In genomic region chr10:87847550-87847949, GRCh38 we compare ENCODE assay signal across 23 cellular contexts. TPM values are rescaled to one million over a fixed set of nuclear protein-coding genes. Genes with fewer than 3 reads are reported as not detected.
DNase-seq lines count a peak whose midpoint lies in the region; ATAC-seq, FAIRE-seq and TF ChIP-seq lines count a peak whose summit lies in the region.
"Had no signal": no experiment of that assay in that cellular context is flagged by ENCODE, and none has a peak within 500 bp of the region (broad histone marks: within the 10 kb centered on the region; RNA-seq: fewer than 3 reads in every experiment).

No MANE protein-coding gene starts in this region.

- H4K20me1 ChIP-seq in GM23248 (ENCODE audit: insufficient read depth) (no peaks in the 10 kb centered on the region), GM12878 (ENCODE audit: control insufficient read depth, insufficient read depth) (no peaks in the 10 kb centered on the region)

- peak; percentile 15 to 31 for DNase-seq in AML-193 (lab: John Stamatoyannopoulos, UW)
- peak; percentile 79 for DNase-seq in GM23248
- DNase-seq in GM12878 (ENCODE audit: low read depth, low spot score) = no peak
- peak; percentile 42 for DNase-seq in iris pigment epithelial cell (ENCODE audit: low read depth)
- no peak for DNase-seq in OCI-M2 (lab: John Stamatoyannopoulos, UW; ENCODE audit: unreplicated experiment)
- DNase-seq in esophagus muscularis mucosa (ENCODE audit: extremely low spot score) = no peak
- DNase-seq: CD4-positive, CD25-positive, alpha-beta regulatory T cell; HFFc6; NCI-H1105; NCI-H146; NCI-H2029 treated with DMSO at 0.1 percent for 48 hours; NCI-H226; NCI-H510A treated with DMSO at 0.1 percent for 48 hours; NCI-H774; NK-92 treated with Interleukin-12 subunit alpha and Interleukin-12 subunit beta, amount 100 ng/mL, for 24 hours; Right ventricle myocardium superior had no signal

- H3K27me3 ChIP-seq in GM23248 (replicated peaks; ENCODE audit: insufficient read depth) (no peaks in the 10 kb centered on the region), GM12878 (replicated peaks in 1 of 2; ENCODE audit: control insufficient read depth in 2 of 2, insufficient read depth in 2 of 2, low read length in 1 of 2) (no peaks in the 10 kb centered on the region), esophagus muscularis mucosa (no peaks in the 10 kb centered on the region)

- H3K36me3 ChIP-seq in GM23248 (ENCODE audit: low read depth) (no peaks in the 10 kb centered on the region), GM12878 (ENCODE audit: control insufficient read depth in 2 of 2, insufficient read depth in 2 of 2, low read length in 1 of 2) (no peaks in the 10 kb centered on the region), esophagus muscularis mucosa (no peaks in the 10 kb centered on the region)

- H3K4me1 ChIP-seq in GM23248 (ENCODE audit: insufficient read depth) (peaks cover 22% of the 10 kb centered on the region), GM12878 (ENCODE audit: control insufficient read depth, insufficient read depth, low read length) (peaks cover 3% of the 10 kb centered on the region), esophagus muscularis mucosa (peaks cover 0 to 8% (median 3%) of the 10 kb centered on the region in 4 donors)

- H3K9ac ChIP-seq in GM23248 (no peak overlapping the region), GM12878 (ENCODE audit: control insufficient read depth, insufficient read depth, low read length) (no peak overlapping the region)
- H3K9ac ChIP-seq: KMS-11 had no signal

- BruUV-seq in GM12878 (replicated peaks; lab: Mats Ljungman, UMichigan) = no TSS peak

- TF ChIP-seq EP300 in GM12878 (IDR thresholded peaks at IDR 0.05; ENCODE audit: borderline replicate concordance in 1 of 2, control insufficient read depth in 1 of 2, low read depth in 2 of 2, low read length in 2 of 2) = no peak
- no peak for TF ChIP-seq EP300 in esophagus muscularis mucosa (IDR thresholded peaks at IDR 0.05)

- intact Hi-C loops in GM12878 (cut with micrococcal nuclease; ENCODE audit: unreplicated experiment) = no loop called here
- intact Hi-C loops in esophagus muscularis mucosa (cut with DNase I) = no loop called here

- TF ChIP-seq RAD21 in GM12878 (IDR thresholded peaks at IDR 0.05; ENCODE audit: insufficient read depth, low read depth, low read length) = no peak

- SMC1A ChIA-PET in GM12878 (lab: Charles Lee; ENCODE audit: uncharacterized antibody, unreplicated experiment) = interaction anchor here (0.7 to 1.1 kb wide), 2 partner anchors 11 to 1373 kb away, joined by 3 to 4 read pairs; no protein-coding TSS in a partner anchor

- H3K27ac ChIP-seq in GM23248 (no peak overlapping the region), GM12878 (ENCODE audit: control insufficient read depth, insufficient read depth) (no peak overlapping the region), esophagus muscularis mucosa (replicated peaks in 1 of 4) (no peak overlapping the region)
- H3K27ac ChIP-seq: HL-60, KMS-11 had no signal

- no peaks in the 10 kb centered on the region for H3K79me2 ChIP-seq in GM23248 (ENCODE audit: insufficient read depth)
- no peaks in the 10 kb centered on the region for H3K79me2 ChIP-seq in GM12878 (ENCODE audit: control insufficient read depth, insufficient read depth, low read length)

- no peak for TF ChIP-seq CTCF in GM12878 (IDR thresholded peaks at IDR 0.05 in 2 of 3, conservative IDR thresholded peaks at IDR 0.05 in 1 of 3; ENCODE audit: control insufficient read depth in 2 of 3, extremely low read depth in 1 of 3, insufficient read depth in 1 of 3, low read depth in 3 of 3, low read length in 3 of 3)
- TF ChIP-seq CTCF in esophagus muscularis mucosa (IDR thresholded peaks at IDR 0.05) = no peak

- TF ChIP-seq POLR2A in GM12878 (IDR thresholded peaks at IDR 0.05; ENCODE audit: low read depth, low read length) (no peak), esophagus muscularis mucosa (IDR thresholded peaks at IDR 0.05; ENCODE audit: low read depth) (no peak)

- ATAC-seq in GM12878 = no peak
- ATAC-seq in GM18858 (IDR thresholded peaks at IDR 0.05; ENCODE audit: unreplicated experiment) = no peak

- RAD21 ChIA-PET in GM12878 (lab: Charles Lee; ENCODE audit: unreplicated experiment) = no interaction called here

- FAIRE-seq in GM12878 (lab: Jason Lieb, UNC) = peak; percentile 18
- FAIRE-seq: GM12892, HTR-8/SVneo had no signal

- H3F3A ChIP-seq in GM23248 (ENCODE audit: insufficient read depth) = 0 out of 2 replicates have a peak, but pooled peaks cover 3% of the 10 kb centered on the region

- H3K9me3 ChIP-seq in GM23248 (ENCODE audit: low read depth) = no peaks in the 10 kb centered on the region
- no peaks in the 10 kb centered on the region; the same call in 2 of the 3 replicates for H3K9me3 ChIP-seq in GM12878 (replicated peaks; ENCODE audit: control insufficient read depth, insufficient read depth, low read length)
- no peaks in the 10 kb centered on the region for H3K9me3 ChIP-seq in esophagus muscularis mucosa

- H2AFZ ChIP-seq in GM23248 (no peak overlapping the region), GM12878 (ENCODE audit: control insufficient read depth, low read depth, low read length) (no peak overlapping the region)

- H3K9me2 ChIP-seq in GM23248 (ENCODE audit: insufficient read depth) = no peaks in the 10 kb centered on the region

- H3K4me3 ChIP-seq in GM23248 = no peak overlapping the region
- no peak overlapping the region for H3K4me3 ChIP-seq in GM12878
- H3K4me3 ChIP-seq in esophagus muscularis mucosa = no peak overlapping the region

- CTCF ChIA-PET in GM12878 (lab: Yijun Ruan, JAX) = interaction anchor here (0.6 kb wide), 1 partner anchor 835 kb away, joined by 3 read pairs; no protein-coding TSS in a partner anchor

- H3K4me2 ChIP-seq in GM23248 (ENCODE audit: unreplicated experiment) (no peak overlapping the region), GM12878 (ENCODE audit: control insufficient read depth, insufficient read depth) (no peak overlapping the region)
- H3K4me2 ChIP-seq: KMS-11 had no signal

- in situ Hi-C loops in GM23248 (cut with MboI) = no loop called here
- in situ Hi-C loops in GM12878 (cut with MboI) = no loop called here

- POLR2A ChIA-PET in GM12878 (lab: Charles Lee) = interaction anchor here (0.9 kb wide), 1 partner anchor 173 kb away, joined by 3 read pairs; no protein-coding TSS in a partner anchor

RNA-seq across cellular contexts. Expression of gene KLLN, which starts 15.8 kb away (rescaled TPM):
- 1.1 TPM in 1 of 2 replicates, not detected in the other for total RNA-seq in GM23248 (2014; rRNA removed; shearing (Covaris generic))
- polyA plus RNA-seq in GM23248 (2016; fragmentation: Nextera tagmentation; extraction: Ambion mirVana) (0.39 and 0.56 TPM in 2 replicates), GM12878 (2011; rRNA removed) (0.86 and 0.87 TPM in 2 replicates), GM12878 (2014; fragmentation: Illumina TruSeq; extraction: Trizol) (1.7 and 2.1 TPM in 2 replicates), GM12878 (2014; fragmentation: Nextera tagmentation; extraction: Ambion mirVana) (1 to 10 TPM; 2.0 to 2.1 TPM), GM12878 (2014; rRNA removed) (1.1 TPM in 2 replicates), GM12878 (2016; fragmentation: Nextera tagmentation; extraction: Ambion mirVana) (1 to 10 TPM; 1.8 to 2.2 TPM)
- 3.1 and 3.4 TPM in 2 replicates for total RNA-seq in GM12878 (2013; cell fraction: nucleolus; rRNA removed)
- total RNA-seq in GM12878 (2014; rRNA removed) (1.4 and 1.7 TPM in 2 replicates), GM12878 (2014; rRNA removed; fragmentation: Illumina TruSeq; extraction: Trizol) (1.5 TPM in 2 replicates), GM12878 (2021) (1.9 and 2.0 TPM in 2 replicates), esophagus muscularis mucosa (under 1 TPM in 3 of 4 donors, not detected in 1; 0.17 to 0.52 (median 0.39) TPM)
- 0.62 TPM for polyA plus RNA-seq in GM12878 (2011; ENCODE audit: low read depth)
- 0.91 and 1.0 TPM in 2 replicates for polyA plus RNA-seq in GM12878 (2011; cell fraction: cytosol; rRNA removed)
- 1.3 and 1.7 TPM in 2 replicates for polyA plus RNA-seq in GM12878 (2011; cell fraction: nucleus; rRNA removed)
- 0.99 and 1.5 TPM in 2 replicates for polyA plus RNA-seq in GM12878 (2012)
- 2.0 and 2.2 TPM in 2 replicates for polyA minus RNA-seq in GM12878 (2011; rRNA and poly(A)+ RNA removed)
- 0.94 and 1.3 TPM in 2 replicates for polyA minus RNA-seq in GM12878 (2011; cell fraction: cytosol; rRNA and poly(A)+ RNA removed)
- 3.6 and 5.4 TPM in 2 replicates for polyA minus RNA-seq in GM12878 (2011; cell fraction: nucleus; rRNA and poly(A)+ RNA removed)
- total RNA-seq: H4, RPMI7951 had no signal

RNA-seq across cellular contexts. Expression of gene PTEN, which starts 15.9 kb away (rescaled TPM):
- 79.4 and 93.9 TPM in 2 replicates for total RNA-seq in GM23248 (2014; rRNA removed; shearing (Covaris generic))
- polyA plus RNA-seq in GM23248 (2016; fragmentation: Nextera tagmentation; extraction: Ambion mirVana) = 34.9 and 35.5 TPM in 2 replicates
- total RNA-seq in GM12878 (2013; cell fraction: nucleolus; rRNA removed) = 856 and 868 TPM in 2 replicates
- 83.1 and 113 TPM in 2 replicates for total RNA-seq in GM12878 (2014; rRNA removed)
- 175 and 183 TPM in 2 replicates for total RNA-seq in GM12878 (2014; rRNA removed; fragmentation: Illumina TruSeq; extraction: Trizol)
- 87.5 and 94.9 TPM in 2 replicates for total RNA-seq in GM12878 (2021)
- polyA plus RNA-seq in GM12878 (2011; ENCODE audit: low read depth) = 24.4 TPM
- polyA plus RNA-seq in GM12878 (2011; rRNA removed) = 94.3 and 180 TPM in 2 replicates
- polyA plus RNA-seq in GM12878 (2011; cell fraction: cytosol; rRNA removed) = 19.9 and 22.4 TPM in 2 replicates
- polyA plus RNA-seq in GM12878 (2011; cell fraction: nucleus; rRNA removed) = 52.2 and 61.7 TPM in 2 replicates
- polyA plus RNA-seq in GM12878 (2012) = 100 and 102 TPM in 2 replicates
- 53.0 and 67.7 TPM in 2 replicates for polyA plus RNA-seq in GM12878 (2014; fragmentation: Illumina TruSeq; extraction: Trizol)
- polyA plus RNA-seq in GM12878 (2014; fragmentation: Nextera tagmentation; extraction: Ambion mirVana) = 10 to 100 TPM; 26.1 to 59.5 TPM
- polyA plus RNA-seq in GM12878 (2014; rRNA removed) = 35.0 and 45.0 TPM in 2 replicates
- 10 to 100 TPM; 49.5 to 56.8 TPM for polyA plus RNA-seq in GM12878 (2016; fragmentation: Nextera tagmentation; extraction: Ambion mirVana)
- 143 and 199 TPM in 2 replicates for polyA minus RNA-seq in GM12878 (2011; rRNA and poly(A)+ RNA removed)
- 54.9 and 66.1 TPM in 2 replicates for polyA minus RNA-seq in GM12878 (2011; cell fraction: cytosol; rRNA and poly(A)+ RNA removed)
- polyA minus RNA-seq in GM12878 (2011; cell fraction: nucleus; rRNA and poly(A)+ RNA removed) = 165 and 285 TPM in 2 replicates
- total RNA-seq in esophagus muscularis mucosa = 100 to 1,000 TPM in 1 of 4 donors, 10 to 100 TPM in 3; 83.2 to 117 (median 94.3) TPM
- total RNA-seq: H4 had no signal

RNA-seq across cellular contexts. Expression of gene ATAD1, which starts 29.5 kb away (rescaled TPM):
- total RNA-seq in GM23248 (2014; rRNA removed; shearing (Covaris generic)) = 43.9 and 66.8 TPM in 2 replicates
- polyA plus RNA-seq in GM23248 (2016; fragmentation: Nextera tagmentation; extraction: Ambion mirVana) = 52.4 and 52.8 TPM in 2 replicates
- total RNA-seq in GM12878 (2013; cell fraction: nucleolus; rRNA removed) = 142 and 161 TPM in 2 replicates
- 30.3 and 35.9 TPM in 2 replicates for total RNA-seq in GM12878 (2014; rRNA removed)
- total RNA-seq in GM12878 (2014; rRNA removed; fragmentation: Illumina TruSeq; extraction: Trizol) = 40.1 and 41.3 TPM in 2 replicates
- 37.7 and 48.9 TPM in 2 replicates for total RNA-seq in GM12878 (2021)
- 12.0 TPM for polyA plus RNA-seq in GM12878 (2011; ENCODE audit: low read depth)
- polyA plus RNA-seq in GM12878 (2011; rRNA removed) = 40.8 and 79.5 TPM in 2 replicates
- polyA plus RNA-seq in GM12878 (2011; cell fraction: cytosol; rRNA removed) = 9.7 and 13.3 TPM in 2 replicates
- 16.8 and 17.1 TPM in 2 replicates for polyA plus RNA-seq in GM12878 (2011; cell fraction: nucleus; rRNA removed)
- polyA plus RNA-seq in GM12878 (2012) = 17.4 and 29.0 TPM in 2 replicates
- polyA plus RNA-seq in GM12878 (2014; fragmentation: Illumina TruSeq; extraction: Trizol) = 43.3 and 56.8 TPM in 2 replicates
- polyA plus RNA-seq in GM12878 (2014; fragmentation: Nextera tagmentation; extraction: Ambion mirVana) = 10 to 100 TPM; 33.6 to 35.0 TPM
- 20.5 and 24.7 TPM in 2 replicates for polyA plus RNA-seq in GM12878 (2014; rRNA removed)
- 10 to 100 TPM; 58.0 to 59.3 TPM for polyA plus RNA-seq in GM12878 (2016; fragmentation: Nextera tagmentation; extraction: Ambion mirVana)
- polyA minus RNA-seq in GM12878 (2011; rRNA and poly(A)+ RNA removed) = 16.3 and 27.9 TPM in 2 replicates
- polyA minus RNA-seq in GM12878 (2011; cell fraction: cytosol; rRNA and poly(A)+ RNA removed) = 12.7 and 13.1 TPM in 2 replicates
- 16.0 and 24.2 TPM in 2 replicates for polyA minus RNA-seq in GM12878 (2011; cell fraction: nucleus; rRNA and poly(A)+ RNA removed)
- 10 to 100 TPM; 29.1 to 41.3 (median 36.1) TPM for total RNA-seq in esophagus muscularis mucosa
- total RNA-seq: RPMI7951 had no signal

Comparison
In these comparisons a context has a peak if more than half of its experiments do, and no peak if none do; other contexts are left out.
1. DNase-seq: peak in AML-193 (2 of 2), GM23248 (single experiment) and iris pigment epithelial cell (single experiment); none in GM12878 (single experiment), OCI-M2 (single experiment) and esophagus muscularis mucosa (single experiment).